22 cellular contexts compared by ENCODE assay signal in the genomic region with DNA sequence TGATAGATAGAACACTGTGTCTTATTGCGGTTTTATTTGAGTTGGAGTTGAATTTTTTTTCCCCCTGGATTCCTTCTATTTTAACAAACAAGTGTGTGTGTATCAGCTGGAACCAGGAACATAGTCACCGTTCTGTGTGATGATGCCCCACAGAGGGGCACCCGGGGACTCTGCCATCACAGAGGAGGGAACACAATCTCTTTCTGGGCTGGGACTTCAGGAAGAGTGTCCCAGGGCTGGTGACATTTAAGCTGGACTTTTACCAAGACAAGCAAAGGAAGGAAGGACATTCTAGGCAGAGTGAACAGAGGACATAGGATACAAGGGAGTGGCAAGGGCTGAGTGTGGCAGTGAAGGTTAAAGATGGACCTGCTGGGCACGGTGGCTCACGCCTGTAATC. TPM values are rescaled to one million over a fixed set of nuclear protein-coding genes. Genes with fewer than 3 reads are reported as not detected.
"Had no signal": no experiment of that assay in that cellular context is flagged by ENCODE, and none has a peak within 500 bp of the region (broad histone marks: within the 10 kb centered on the region; RNA-seq: fewer than 3 reads in every experiment).

No MANE protein-coding gene starts in this region.

- H3K27ac ChIP-seq: brain microvascular endothelial cell, coronary artery, foreskin keratinocyte, left lung, ovary, SJSA1, transverse colon, uterus had no signal

- DNase-seq: activated CD4-positive, alpha-beta T cell treated with anti-CD3 and anti-CD28 coated beads for 36 hours; activated CD4-positive, alpha-beta T cell treated with anti-CD3 and anti-CD28 coated beads, Interleukin-2, amount 50 U/mL, for 48 hours; activated effector memory CD4-positive, alpha-beta T cell treated with Interleukin-2 at 50 U/mL for 16 hours; aorta; brain microvascular endothelial cell; foreskin keratinocyte; glutamatergic neuron; naive thymus-derived CD4-positive, alpha-beta T cell; ovary; stimulated activated CD4-positive, alpha-beta T cell treated with anti-CD3 and anti-CD28 coated beads, Interleukin-1b, Interleukin-23, amount 100 ng/mL, for 48 hours; stimulated activated CD8-positive, alpha-beta memory T cell treated with anti-CD3 and anti-CD28 coated beads, Interleukin-4, amount 100 ng/mL, for 48 hours; stimulated activated naive CD8-positive, alpha-beta T cell treated with anti-CD3 and anti-CD28 coated beads, Interleukin-15, Interleukin-2, amounts not matched to agents 100 U/mL and 50 U/mL, for 24 hours; substantia nigra; T-helper 2 cell; transverse colon; uterus had no signal

- H3K27me3 ChIP-seq: brain microvascular endothelial cell, foreskin keratinocyte, left lung, ovary, SJSA1, transverse colon, uterus had no signal

- H3K4me1 Mint-ChIP-seq: activated CD4-positive, alpha-beta T cell treated with anti-CD3 and anti-CD28 coated beads for 36 hours had no signal

- H3K9me3 ChIP-seq: left lung, ovary, SJSA1, transverse colon, uterus had no signal

- H3K9me3 Mint-ChIP-seq: naive thymus-derived CD4-positive, alpha-beta T cell had no signal

- H3K36me3 ChIP-seq: ovary, uterus had no signal

- ATAC-seq: activated CD4-positive, alpha-beta T cell treated with anti-CD3 and anti-CD28 coated beads for 36 hours; foreskin keratinocyte; left lung; naive thymus-derived CD4-positive, alpha-beta T cell; sciatic nerve; stimulated activated naive CD8-positive, alpha-beta T cell treated with anti-CD3 and anti-CD28 coated beads, Interleukin-15, Interleukin-2, amounts not matched to agents 100 U/mL and 50 U/mL, for 24 hours had no signal

- H3K4me3 ChIP-seq: coronary artery, left lung, ovary, SJSA1, transverse colon, uterus had no signal

- H3K27me3 Mint-ChIP-seq: activated CD4-positive, alpha-beta T cell treated with anti-CD3 and anti-CD28 coated beads for 36 hours; naive thymus-derived CD4-positive, alpha-beta T cell had no signal

- H3K4me1 ChIP-seq: left lung, transverse colon, uterus had no signal

- H3K27ac Mint-ChIP-seq: activated CD4-positive, alpha-beta T cell treated with anti-CD3 and anti-CD28 coated beads for 36 hours had no signal

- H3K4me3 Mint-ChIP-seq: activated CD4-positive, alpha-beta T cell treated with anti-CD3 and anti-CD28 coated beads for 36 hours; naive thymus-derived CD4-positive, alpha-beta T cell had no signal

RNA-seq across cellular contexts. Expression of a gene that starts 58.9 kb away (rescaled TPM):
- total RNA-seq: mononuclear cell, pulmonary artery endothelial cell, SJSA1 had no signal
- polyA plus RNA-seq: naive thymus-derived CD4-positive, alpha-beta T cell had no signal
